Comparison of ENCODE assay signal across 8 cellular contexts in the genomic region with DNA sequence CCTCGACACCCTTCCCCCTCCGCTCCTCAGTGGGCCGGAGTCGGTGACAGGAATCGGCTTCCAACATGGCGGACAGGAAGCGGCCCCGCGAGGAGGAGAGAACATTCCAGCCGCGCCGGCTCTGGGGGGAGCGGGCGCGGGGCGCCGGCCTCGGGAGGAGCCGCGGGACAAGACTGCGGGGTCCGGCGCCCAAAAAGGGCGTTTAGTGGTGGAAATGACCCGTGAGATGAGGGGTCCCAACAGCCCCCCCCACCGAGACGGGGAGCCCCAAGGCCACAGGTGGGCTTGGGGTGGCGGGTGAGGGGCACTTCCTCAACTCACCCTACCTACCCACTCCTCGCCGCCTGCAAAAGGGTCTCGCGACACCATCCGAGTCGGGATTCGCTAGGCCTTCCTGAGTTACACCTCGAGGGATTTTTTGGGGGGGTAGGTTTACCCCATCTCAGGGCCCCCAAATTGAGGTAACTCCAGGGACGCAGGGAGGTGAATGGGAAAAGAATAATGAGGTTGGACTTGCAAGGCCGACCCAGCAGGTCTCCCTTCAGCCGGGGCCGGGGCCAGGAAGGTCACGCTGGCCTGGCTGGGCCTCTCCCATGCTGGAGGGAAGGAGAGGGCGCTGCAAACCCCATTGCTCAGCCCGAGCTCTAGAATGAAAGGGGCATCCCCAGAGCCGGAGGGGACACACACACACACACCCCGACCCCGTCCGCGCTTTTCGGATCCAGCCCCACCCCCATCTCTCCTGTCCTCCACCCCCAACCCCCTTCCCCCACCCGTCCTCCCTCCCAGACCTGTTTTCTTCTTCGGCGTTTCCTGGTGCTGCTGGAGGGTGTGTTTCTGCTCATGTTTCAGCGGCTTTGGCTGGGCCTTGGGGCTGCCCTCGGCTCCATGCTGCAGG. TPM values are rescaled to one million over a fixed set of nuclear protein-coding genes. Genes with fewer than 3 reads are reported as not detected.
DNase-seq lines count a peak whose midpoint lies in the region; ATAC-seq and TF ChIP-seq lines count a peak whose summit lies in the region.

No MANE protein-coding gene starts in this region.

- TF ChIP-seq CTCF in HFFc6 (IDR thresholded peaks at IDR 0.05), result no peak
- no peak for TF ChIP-seq CTCF in activated CD8-positive, alpha-beta T cell treated with anti-CD3 and anti-CD28 coated beads for 36 hours (IDR thresholded peaks at IDR 0.05)

- peaks cover 4% of the 10 kb centered on the region; the same call in 1 of the 2 replicates for H3K9me3 Mint-ChIP-seq in HFFc6
- H3K9me3 Mint-ChIP-seq in activated CD8-positive, alpha-beta T cell treated with anti-CD3 and anti-CD28 coated beads for 36 hours, result no peaks in the 10 kb centered on the region

- H3K36me3 Mint-ChIP-seq in HFFc6 (ENCODE audit: low read depth), result peaks cover 35% of the 10 kb centered on the region
- peaks cover 36% of the 10 kb centered on the region for H3K36me3 Mint-ChIP-seq in activated CD8-positive, alpha-beta T cell treated with anti-CD3 and anti-CD28 coated beads for 36 hours (ENCODE audit: low read depth)

- CTCF ChIA-PET in activated CD8-positive, alpha-beta T cell treated with anti-CD3 and anti-CD28 coated beads for 36 hours (lab: Charles Lee), result interaction anchor here (0.9 to 3.3 kb wide), 10 partner anchors 9 to 169 kb away, joined by 3 to 21 read pairs (median 5); a partner anchor contains a TSS

- H3K27me3 Mint-ChIP-seq in HFFc6 (ENCODE audit: insufficient read depth), result peaks cover 9% of the 10 kb centered on the region
- H3K27me3 Mint-ChIP-seq in activated CD8-positive, alpha-beta T cell treated with anti-CD3 and anti-CD28 coated beads for 36 hours, result no peaks in the 10 kb centered on the region

- intact Hi-C loops in activated CD8-positive, alpha-beta T cell treated with anti-CD3 and anti-CD28 coated beads for 36 hours (cut with micrococcal nuclease), result loop anchor here (5.0 to 10.0 kb wide), 2 partner anchors 146 to 478 kb away; no protein-coding TSS in a partner anchor

- POLR2A ChIA-PET in activated CD8-positive, alpha-beta T cell treated with anti-CD3 and anti-CD28 coated beads for 36 hours (lab: Charles Lee), result interaction anchor here (0.6 to 2.2 kb wide), 11 partner anchors 14 to 324 kb away, joined by 3 to 12 read pairs (median 4); a partner anchor contains a TSS

- peak; percentile 46 for ATAC-seq in activated CD8-positive, alpha-beta T cell treated with anti-CD3 and anti-CD28 coated beads for 36 hours
- no peak for ATAC-seq in GM21390 (IDR thresholded peaks at IDR 0.05; ENCODE audit: unreplicated experiment)

- peak overlapping the region; percentile 99 for H3K4me3 Mint-ChIP-seq in HFFc6
- H3K4me3 Mint-ChIP-seq in activated CD8-positive, alpha-beta T cell treated with anti-CD3 and anti-CD28 coated beads for 36 hours, result peak overlapping the region; percentile 100

- H3K4me1 Mint-ChIP-seq in HFFc6 (ENCODE audit: low read depth), result peaks cover 45% of the 10 kb centered on the region
- H3K4me1 Mint-ChIP-seq in activated CD8-positive, alpha-beta T cell treated with anti-CD3 and anti-CD28 coated beads for 36 hours (ENCODE audit: low read depth), result peaks cover 35% of the 10 kb centered on the region

- DNase-seq in DMS53 (lab: John Stamatoyannopoulos, UW) (peak; percentile 83), HFFc6 (peak; percentile 30), NCI-H510A (lab: John Stamatoyannopoulos, UW) (peak; percentile 57), medulla oblongata (ENCODE audit: extremely low spot score) (peak; percentile 54)
- peak; percentile 82 for DNase-seq in activated CD8-positive, alpha-beta T cell treated with anti-CD3 and anti-CD28 coated beads for 36 hours
- peak; percentile 55 for DNase-seq in effector CD8-positive, alpha-beta T cell (lab: John Stamatoyannopoulos, UW)
- peak; percentile 27 for DNase-seq in stimulated activated CD8-positive, alpha-beta memory T cell treated with anti-CD3 and anti-CD28 coated beads, Interleukin-12 subunit alpha, Interleukin-12 subunit beta, amount 100 ng/mL, for 1 hour (ENCODE audit: low read depth)

- peak overlapping the region; percentile 97 for H3K27ac Mint-ChIP-seq in HFFc6
- peak overlapping the region; percentile 100 for H3K27ac Mint-ChIP-seq in activated CD8-positive, alpha-beta T cell treated with anti-CD3 and anti-CD28 coated beads for 36 hours

RNA-seq across cellular contexts. Expression of a gene that starts 0.7 kb away (rescaled TPM):
- total RNA-seq in HFFc6 (2021; fragmentation: NEBNext Ultra II Directional; extraction: Animal tissue kit (Norgen Biotek cat#: 25700)), result 10 to 100 TPM; 43.8 to 51.8 (median 49.9) TPM
- 10 to 100 TPM; 49.5 to 56.4 TPM for total RNA-seq in activated CD8-positive, alpha-beta T cell treated with anti-CD3 and anti-CD28 coated beads for 36 hours

RNA-seq across cellular contexts. Expression of a gene that starts 46.6 kb away (rescaled TPM):
- under 1 TPM in 1 of 6 experiments, not detected in 5; 0.46 TPM for total RNA-seq in HFFc6 (2021; fragmentation: NEBNext Ultra II Directional; extraction: Animal tissue kit (Norgen Biotek cat#: 25700))
- not detected for total RNA-seq in activated CD8-positive, alpha-beta T cell treated with anti-CD3 and anti-CD28 coated beads for 36 hours

Comparison
In these comparisons a context has a peak if more than half of its experiments do, and no peak if none do; other contexts are left out.
1. DNase-seq: peak in every context shown above with its lines; median percentile 83 in DMS53; 82 in activated CD8-positive, alpha-beta T cell treated with anti-CD3 and anti-CD28 coated beads for 36 hours; 57 in NCI-H510A; 55 in effector CD8-positive, alpha-beta T cell; 54 in medulla oblongata; 30 in HFFc6; 27 in stimulated activated CD8-positive, alpha-beta memory T cell treated with anti-CD3 and anti-CD28 coated beads, Interleukin-12 subunit alpha, Interleukin-12 subunit beta, amount 100 ng/mL, for 1 hour.